In genomic region chr5:1921711-1922110, GRCh38 we compare ENCODE assay signal across 1 cellular context.
A peak's percentile ranks its signal among the peaks of the same experiment; 100 is the strongest.
TF ChIP-seq lines count a peak whose summit lies in the region.

No MANE protein-coding gene starts in this region.

TF ChIP-seq in K562, 482 proteins besides CTCF, POLR2A, EP300 and RAD21 (continued from another document):
- peak; percentile 79 for TF ChIP-seq PKNOX1 (IDR thresholded peaks at IDR 0.05)
- no peak for TF ChIP-seq GTF2A2 (tag; IDR thresholded peaks at IDR 0.05)
